In genomic region chr10:92822964-92823363, GRCh38 we compare ENCODE assay signal across 1 cellular context.
A peak's percentile ranks its signal among the peaks of the same experiment; 100 is the strongest.
TF ChIP-seq lines count a peak whose summit lies in the region.

No MANE protein-coding gene starts in this region.

TF ChIP-seq in HepG2, 621 proteins besides CTCF, POLR2A, EP300 and RAD21:
- TF ChIP-seq CREB1 (IDR thresholded peaks at IDR 0.05), result peak; percentile 62; the same call in 1 of the 2 replicates
- no peak for TF ChIP-seq CREB1 (CRISPR knock-in tag; IDR thresholded peaks at IDR 0.05)
- peak; percentile 51 for TF ChIP-seq STAG1 (CRISPR knock-in tag; IDR thresholded peaks at IDR 0.05)
- TF ChIP-seq ZFP82 (CRISPR knock-in tag; IDR thresholded peaks at IDR 0.05; ENCODE audit: borderline replicate concordance), result no peak
